In genomic region chr1:53541761-53542550, GRCh38 we compare ENCODE assay signal across 8 cellular contexts.
DNase-seq lines count a peak whose midpoint lies in the region; ATAC-seq and TF ChIP-seq lines count a peak whose summit lies in the region.

No MANE protein-coding gene starts in this region.

- peak overlapping the region; percentile 33; the same call in 1 of the 2 replicates for H3K4me3 ChIP-seq in PC-9

- H3K36me3 Mint-ChIP-seq in stimulated activated effector memory CD8-positive, alpha-beta T cell treated with anti-CD3 and anti-CD28 coated beads, Interleukin-12 subunit alpha, Interleukin-12 subunit beta, amount 100 ng/mL, for 72 hours, result no peaks in the 10 kb centered on the region

- peaks cover 14% of the 10 kb centered on the region for H3K4me1 Mint-ChIP-seq in stimulated activated effector memory CD8-positive, alpha-beta T cell treated with anti-CD3 and anti-CD28 coated beads, Interleukin-12 subunit alpha, Interleukin-12 subunit beta, amount 100 ng/mL, for 72 hours

- no peaks in the 10 kb centered on the region for H3K9me2 ChIP-seq in PC-9 (ENCODE audit: insufficient read depth)

- peak; percentile 78 for TF ChIP-seq CTCF in PC-9 (conservative IDR thresholded peaks at IDR 0.05)

- H3K4me2 ChIP-seq in PC-9, result peak overlapping the region; percentile 70

- TSS peak; percentile 80 for BruUV-seq in PC-9 (replicated peaks; lab: Mats Ljungman, UMichigan)

- no peak overlapping the region for H3K27ac Mint-ChIP-seq in stimulated activated effector memory CD8-positive, alpha-beta T cell treated with anti-CD3 and anti-CD28 coated beads, Interleukin-12 subunit alpha, Interleukin-12 subunit beta, amount 100 ng/mL, for 72 hours

- intact Hi-C loops in PC-9 (cut with micrococcal nuclease; ENCODE audit: unreplicated experiment), result no loop called here

- CTCF ChIA-PET in PC-9 (lab: Charles Lee), result interaction anchor here (0.7 kb wide), 2 partner anchors 30 to 52 kb away, joined by 3 read pairs; no protein-coding TSS in a partner anchor

- DNase-seq in NCI-H510A treated with DMSO at 0.1 percent for 48 hours (lab: John Stamatoyannopoulos, UW) (peak; percentile 22), NCI-H510A (lab: John Stamatoyannopoulos, UW) (no peak), PC-9 (peak; percentile 68 to 89), glomerular visceral epithelial cell (ENCODE audit: extremely low spot score) (peak; percentile 94), epidermal melanocyte (ENCODE audit: insufficient read length, low spot score) (no peak), 8988T (no peak), NCI-H187 (lab: John Stamatoyannopoulos, UW) (no peak)
- DNase-seq in stimulated activated effector memory CD8-positive, alpha-beta T cell treated with anti-CD3 and anti-CD28 coated beads, Interleukin-12 subunit alpha, Interleukin-12 subunit beta, amount 100 ng/mL, for 72 hours (ENCODE audit: low spot score in 2 of 2), result no peak

- peaks cover 39% of the 10 kb centered on the region for H3K4me1 ChIP-seq in PC-9 (replicated peaks; ENCODE audit: insufficient read depth)

- no peaks in the 10 kb centered on the region for H4K20me1 ChIP-seq in PC-9 (ENCODE audit: insufficient read depth)

- peak overlapping the region; percentile 74 for H2AFZ ChIP-seq in PC-9

- POLR2A ChIA-PET in PC-9 (lab: Charles Lee; ENCODE audit: unreplicated experiment), result interaction anchor here (0.6 kb wide), 1 partner anchor 55 kb away, joined by 11 read pairs; no protein-coding TSS in a partner anchor

- no peaks in the 10 kb centered on the region for H3K27me3 ChIP-seq in PC-9 (ENCODE audit: insufficient read depth, low read depth)

- peaks cover 18% of the 10 kb centered on the region; the same call in 1 of the 2 replicates for H3F3A ChIP-seq in PC-9 (ENCODE audit: insufficient read depth, low read depth)

- H3K4me3 Mint-ChIP-seq in stimulated activated effector memory CD8-positive, alpha-beta T cell treated with anti-CD3 and anti-CD28 coated beads, Interleukin-12 subunit alpha, Interleukin-12 subunit beta, amount 100 ng/mL, for 72 hours, result no peak overlapping the region

- no peaks in the 10 kb centered on the region for H3K79me2 ChIP-seq in PC-9 (ENCODE audit: low read depth)

- H3K27ac ChIP-seq in PC-9, result peak overlapping the region; percentile 97

- no peaks in the 10 kb centered on the region for H3K9me3 Mint-ChIP-seq in stimulated activated effector memory CD8-positive, alpha-beta T cell treated with anti-CD3 and anti-CD28 coated beads, Interleukin-12 subunit alpha, Interleukin-12 subunit beta, amount 100 ng/mL, for 72 hours

- no peaks in the 10 kb centered on the region for H3K36me3 ChIP-seq in PC-9 (ENCODE audit: low read depth)

- peak; percentile 43 for ATAC-seq in stimulated activated effector memory CD8-positive, alpha-beta T cell treated with anti-CD3 and anti-CD28 coated beads, Interleukin-12 subunit alpha, Interleukin-12 subunit beta, amount 100 ng/mL, for 72 hours

- no peaks in the 10 kb centered on the region for H3K9me3 ChIP-seq in PC-9 (ENCODE audit: insufficient read depth, low read depth)

Comparison
In these comparisons a context has a peak if more than half of its experiments do, and no peak if none do; other contexts are left out.
1. DNase-seq: peak in NCI-H510A treated with DMSO at 0.1 percent for 48 hours (single experiment), PC-9 (2 of 2) and glomerular visceral epithelial cell (single experiment); none in NCI-H510A (single experiment), stimulated activated effector memory CD8-positive, alpha-beta T cell treated with anti-CD3 and anti-CD28 coated beads, Interleukin-12 subunit alpha, Interleukin-12 subunit beta, amount 100 ng/mL, for 72 hours (0 of 2), epidermal melanocyte (single experiment), 8988T (single experiment) and NCI-H187 (0 of 2).